ENCODE assay signal across 23 cellular contexts in the genomic region with DNA sequence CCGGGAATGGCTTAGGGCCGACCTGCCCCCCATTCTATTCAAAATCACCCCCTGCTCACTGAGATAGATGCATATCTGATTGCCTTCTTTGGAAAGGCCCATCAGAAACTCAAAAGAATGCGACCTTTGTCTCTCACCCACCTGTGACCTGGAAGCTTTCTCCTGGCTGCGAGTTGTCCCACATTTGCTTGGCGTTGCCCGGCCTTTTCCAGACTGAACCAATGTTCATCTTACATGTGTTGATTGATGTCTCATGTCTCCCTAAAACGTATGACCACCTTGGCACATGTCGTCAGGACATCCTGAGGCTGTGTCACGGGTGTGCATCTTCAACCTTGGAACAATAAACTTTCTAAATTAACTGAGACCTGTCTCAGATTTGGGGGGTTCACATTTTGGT. TPM values are rescaled to one million over a fixed set of nuclear protein-coding genes. Genes with fewer than 3 reads are reported as not detected.
"Had no signal": no experiment of that assay in that cellular context is flagged by ENCODE, and none has a peak within 500 bp of the region (broad histone marks: within the 10 kb centered on the region; RNA-seq: fewer than 3 reads in every experiment).

No MANE protein-coding gene starts in this region.

- H3K9ac ChIP-seq: parathyroid adenoma had no signal

- H3K27ac Mint-ChIP-seq: activated CD4-positive, alpha-beta T cell treated with anti-CD3 and anti-CD28 coated beads for 36 hours; activated CD8-positive, alpha-beta memory T cell treated with anti-CD3 and anti-CD28 coated beads, Interleukin-2, amount 10 ng/mL, durations not matched to agents 7 days and 5 days; activated naive CD8-positive, alpha-beta T cell treated with anti-CD3 and anti-CD28 coated beads, Interleukin-2, amount 10 ng/mL, durations not matched to agents 7 days and 5 days; activated T-helper 2 cell treated with anti-CD3 and anti-CD28 coated beads, Interferon-gamma antibody, Interleukin-2, Interleukin-4, amounts not matched to agents 10 μg/mL and 5 μg/mL and 100 μg/mL, durations not matched to agents 14 hours and 24 hours and 36 hours; T-helper 1 cell treated with Interleukin-12 subunit alpha and Interleukin-12 subunit beta and Interleukin-4 antibody, amounts not matched to agents 30 μg/mL and 1 μg/mL, for 36 hours; WTC11 had no signal

- H3K27me3 ChIP-seq: cardiac muscle cell, gastrocnemius medialis, tibial nerve had no signal

- H3K36me3 Mint-ChIP-seq: WTC11 had no signal

- H3K27ac ChIP-seq: cardiac muscle cell, left ventricle myocardium inferior, parathyroid adenoma, tibial nerve had no signal

- H3K36me3 ChIP-seq: cardiac muscle cell had no signal

- DNase-seq: activated CD4-positive, alpha-beta T cell treated with anti-CD3 and anti-CD28 coated beads for 36 hours; activated CD4-positive, alpha-beta T cell treated with anti-CD3 and anti-CD28 coated beads, Interleukin-2, amount 50 U/mL, for 48 hours; activated CD8-positive, alpha-beta memory T cell treated with anti-CD3 and anti-CD28 coated beads, Interleukin-2, amount 10 ng/mL, durations not matched to agents 7 days and 5 days; activated naive CD4-positive, alpha-beta T cell treated with Interleukin-2 at 50 U/mL for 16 hours; activated naive CD8-positive, alpha-beta T cell treated with anti-CD3 and anti-CD28 coated beads, Interleukin-2, amount 10 ng/mL, durations not matched to agents 7 days and 5 days; amygdala; erythroblast; kidney glomerular epithelial cell; left ventricle myocardium inferior; mesenchymal stem cell; naive thymus-derived CD8-positive, alpha-beta T cell; stimulated activated CD4-positive, alpha-beta T cell treated with anti-CD3 and anti-CD28 coated beads, Interleukin-12 subunit alpha, Interleukin-12 subunit beta, amount 100 ng/mL, for 4 hours; stimulated activated CD4-positive, alpha-beta T cell treated with anti-CD3 and anti-CD28 coated beads, Interleukin-1b, Interleukin-23, amount 100 ng/mL, for 48 hours; stimulated activated naive CD8-positive, alpha-beta T cell treated with anti-CD3 and anti-CD28 coated beads, Interleukin-15, Interleukin-2, amounts not matched to agents 100 U/mL and 50 U/mL, for 24 hours; substantia nigra had no signal

- H3K9me3 ChIP-seq: gastrocnemius medialis, left ventricle myocardium inferior, tibial nerve had no signal

- ATAC-seq: activated CD4-positive, alpha-beta T cell treated with anti-CD3 and anti-CD28 coated beads for 36 hours; activated CD8-positive, alpha-beta memory T cell treated with anti-CD3 and anti-CD28 coated beads, Interleukin-2, amount 10 ng/mL, durations not matched to agents 7 days and 5 days; naive thymus-derived CD8-positive, alpha-beta T cell; stimulated activated naive CD8-positive, alpha-beta T cell treated with anti-CD3 and anti-CD28 coated beads, Interleukin-15, Interleukin-2, amounts not matched to agents 100 U/mL and 50 U/mL, for 24 hours; WTC11 had no signal

- H3K27me3 Mint-ChIP-seq: activated CD4-positive, alpha-beta T cell treated with anti-CD3 and anti-CD28 coated beads for 36 hours had no signal

- H3K4me3 ChIP-seq: cardiac muscle cell, gastrocnemius medialis, left ventricle myocardium inferior, tibial nerve had no signal

- H3K9me3 Mint-ChIP-seq: activated naive CD8-positive, alpha-beta T cell treated with anti-CD3 and anti-CD28 coated beads, Interleukin-2, amount 10 ng/mL, durations not matched to agents 7 days and 5 days; activated T-helper 2 cell treated with anti-CD3 and anti-CD28 coated beads, Interferon-gamma antibody, Interleukin-2, Interleukin-4, amounts not matched to agents 10 μg/mL and 5 μg/mL and 100 μg/mL, durations not matched to agents 14 hours and 24 hours and 36 hours; T-helper 1 cell treated with Interleukin-12 subunit alpha and Interleukin-12 subunit beta and Interleukin-4 antibody, amounts not matched to agents 30 μg/mL and 1 μg/mL, for 36 hours had no signal

- H3K4me1 ChIP-seq: left ventricle myocardium inferior, tibial nerve had no signal

- H3K4me3 Mint-ChIP-seq: activated CD4-positive, alpha-beta T cell treated with anti-CD3 and anti-CD28 coated beads for 36 hours; activated CD8-positive, alpha-beta memory T cell treated with anti-CD3 and anti-CD28 coated beads, Interleukin-2, amount 10 ng/mL, durations not matched to agents 7 days and 5 days; activated naive CD8-positive, alpha-beta T cell treated with anti-CD3 and anti-CD28 coated beads, Interleukin-2, amount 10 ng/mL, durations not matched to agents 7 days and 5 days; naive thymus-derived CD8-positive, alpha-beta T cell; T-helper 1 cell treated with Interleukin-12 subunit alpha and Interleukin-12 subunit beta and Interleukin-4 antibody, amounts not matched to agents 30 μg/mL and 1 μg/mL, for 36 hours; WTC11 had no signal

RNA-seq across cellular contexts. Expression of gene MUC20, which starts 3.4 kb away (rescaled TPM):
- total RNA-seq: dermis microvascular lymphatic vessel endothelial cell had no signal
